18 cellular contexts compared by ENCODE assay signal in the genomic region with DNA sequence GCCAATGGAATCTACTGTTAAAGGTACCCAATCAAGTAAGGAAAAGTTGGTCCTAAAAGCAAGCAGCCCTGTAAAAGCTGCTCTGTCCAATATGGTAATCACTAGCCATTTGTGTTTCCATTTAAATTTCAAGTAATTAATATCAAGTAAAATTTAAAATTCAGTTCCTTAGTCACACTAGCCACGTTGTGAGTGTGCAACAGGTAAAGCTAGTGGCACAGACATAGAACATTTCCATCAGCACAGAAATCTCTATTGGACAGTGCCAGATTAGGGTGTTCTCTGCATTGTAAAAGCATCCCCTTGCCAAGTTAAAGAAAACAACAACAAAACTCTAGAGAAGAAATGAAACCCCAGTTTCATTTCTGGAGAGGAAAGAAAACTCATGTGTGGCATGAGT. TPM values are rescaled to one million over a fixed set of nuclear protein-coding genes. Genes with fewer than 3 reads are reported as not detected.
DNase-seq lines count a peak whose midpoint lies in the region; ATAC-seq and TF ChIP-seq lines count a peak whose summit lies in the region.
"Had no signal": no experiment of that assay in that cellular context is flagged by ENCODE, and none has a peak within 500 bp of the region (broad histone marks: within the 10 kb centered on the region; RNA-seq: fewer than 3 reads in every experiment).

No MANE protein-coding gene starts in this region.

- H3K4me3 Mint-ChIP-seq in chondrocyte (ENCODE audit: unreplicated experiment): peak overlapping the region; percentile 16
- no peak overlapping the region for H3K4me3 Mint-ChIP-seq in activated naive CD8-positive, alpha-beta T cell treated with anti-CD3 and anti-CD28 coated beads for 36 hours
- H3K4me3 Mint-ChIP-seq in activated naive CD8-positive, alpha-beta T cell treated with anti-CD3 and anti-CD28 coated beads, Interleukin-2, amount 50 U/mL, for 24 hours: no peak overlapping the region
- H3K4me3 Mint-ChIP-seq: immature natural killer cell, T-helper 17 cell had no signal

- H2AFZ ChIP-seq in osteoblast (ENCODE audit: low read length): no peak overlapping the region

- ATAC-seq in Right ventricle myocardium inferior (no peak), GM21529 (IDR thresholded peaks at IDR 0.05; ENCODE audit: unreplicated experiment) (no peak)
- no peak for ATAC-seq in activated naive CD8-positive, alpha-beta T cell treated with anti-CD3 and anti-CD28 coated beads, Interleukin-2, amount 50 U/mL, for 24 hours
- ATAC-seq: T-helper 17 cell had no signal

- H3K27me3 Mint-ChIP-seq in chondrocyte (ENCODE audit: low read depth): no peaks in the 10 kb centered on the region
- peaks cover 70% of the 10 kb centered on the region for H3K27me3 Mint-ChIP-seq in activated naive CD8-positive, alpha-beta T cell treated with anti-CD3 and anti-CD28 coated beads for 36 hours
- H3K27me3 Mint-ChIP-seq in activated naive CD8-positive, alpha-beta T cell treated with anti-CD3 and anti-CD28 coated beads, Interleukin-2, amount 50 U/mL, for 24 hours: peaks cover 51% of the 10 kb centered on the region

- intact Hi-C loops in Right ventricle myocardium inferior (cut with DNase I): no loop called here

- peaks cover 75% of the 10 kb centered on the region for H3K36me3 ChIP-seq in right atrium auricular region
- H3K36me3 ChIP-seq in osteoblast (ENCODE audit: insufficient read depth, low read length): peaks cover 34% of the 10 kb centered on the region
- H3K36me3 ChIP-seq: prostate gland had no signal

- peaks cover 3% of the 10 kb centered on the region for H4K20me1 ChIP-seq in osteoblast (ENCODE audit: insufficient read depth, low read length)

- peaks cover 71% of the 10 kb centered on the region for H3K4me1 Mint-ChIP-seq in chondrocyte (ENCODE audit: low read depth)
- H3K4me1 Mint-ChIP-seq in activated naive CD8-positive, alpha-beta T cell treated with anti-CD3 and anti-CD28 coated beads for 36 hours: peaks cover 25% of the 10 kb centered on the region
- peaks cover 29% of the 10 kb centered on the region for H3K4me1 Mint-ChIP-seq in activated naive CD8-positive, alpha-beta T cell treated with anti-CD3 and anti-CD28 coated beads, Interleukin-2, amount 50 U/mL, for 24 hours

- H3K4me3 ChIP-seq in right atrium auricular region: peak overlapping the region; percentile 75 to 88
- H3K4me3 ChIP-seq in osteoblast (ENCODE audit: insufficient read depth, low read length): peak overlapping the region; percentile 4
- H3K4me3 ChIP-seq: prostate gland had no signal

- TF ChIP-seq CTCF in right atrium auricular region (IDR thresholded peaks at IDR 0.05) (no peak), chondrocyte (IDR thresholded peaks at IDR 0.05) (no peak), osteoblast (IDR thresholded peaks at IDR 0.05; ENCODE audit: extremely low read depth, low read depth, low read length) (no peak)

- no peaks in the 10 kb centered on the region for H3K9me3 ChIP-seq in right atrium auricular region
- H3K9me3 ChIP-seq in osteoblast (ENCODE audit: low read depth, low read length): no peaks in the 10 kb centered on the region
- H3K9me3 ChIP-seq: prostate gland had no signal

- H3K36me3 Mint-ChIP-seq in chondrocyte (ENCODE audit: low read depth): peaks cover 20% of the 10 kb centered on the region
- H3K36me3 Mint-ChIP-seq in activated naive CD8-positive, alpha-beta T cell treated with anti-CD3 and anti-CD28 coated beads for 36 hours: no peaks in the 10 kb centered on the region
- H3K36me3 Mint-ChIP-seq in activated naive CD8-positive, alpha-beta T cell treated with anti-CD3 and anti-CD28 coated beads, Interleukin-2, amount 50 U/mL, for 24 hours (ENCODE audit: low read depth): no peaks in the 10 kb centered on the region
- H3K36me3 Mint-ChIP-seq: immature natural killer cell had no signal

- peaks cover 87% of the 10 kb centered on the region for H3K79me2 ChIP-seq in osteoblast (ENCODE audit: insufficient read depth, low read length)

- H3K9me3 Mint-ChIP-seq in chondrocyte (ENCODE audit: low read depth): no peaks in the 10 kb centered on the region
- no peaks in the 10 kb centered on the region for H3K9me3 Mint-ChIP-seq in activated naive CD8-positive, alpha-beta T cell treated with anti-CD3 and anti-CD28 coated beads for 36 hours
- no peaks in the 10 kb centered on the region for H3K9me3 Mint-ChIP-seq in activated naive CD8-positive, alpha-beta T cell treated with anti-CD3 and anti-CD28 coated beads, Interleukin-2, amount 50 U/mL, for 24 hours
- H3K9me3 Mint-ChIP-seq: immature natural killer cell had no signal

- DNase-seq in right atrium auricular region (ENCODE audit: low spot score) (no peak), Right ventricle myocardium inferior (ENCODE audit: missing footprints) (no peak), chondrocyte (ENCODE audit: low spot score) (no peak), osteoblast (ENCODE audit: insufficient read length, low spot score, missing footprints) (no peak), NCI-H2196 treated with DMSO at 0.1 percent for 48 hours (lab: John Stamatoyannopoulos, UW; ENCODE audit: unreplicated experiment) (no peak)
- no peak for DNase-seq in activated naive CD8-positive, alpha-beta T cell treated with anti-CD3 and anti-CD28 coated beads for 36 hours
- no peak for DNase-seq in activated naive CD8-positive, alpha-beta T cell treated with anti-CD3 and anti-CD28 coated beads, Interleukin-2, amount 50 U/mL, for 24 hours
- DNase-seq: ACHN; activated CD4-positive, alpha-beta T cell treated with anti-CD3 and anti-CD28 coated beads for 4 hours; Calu3; dorsolateral prefrontal cortex; immature natural killer cell; NCI-H1417 treated with DMSO at 0.1 percent for 48 hours; NCI-H446; stimulated activated CD4-positive, alpha-beta T cell treated with anti-CD3 and anti-CD28 coated beads, Interleukin-2, amount 100 ng/mL, for 48 hours; T-helper 17 cell had no signal

- H3K27ac Mint-ChIP-seq in chondrocyte (ENCODE audit: unreplicated experiment): no peak overlapping the region
- H3K27ac Mint-ChIP-seq in activated naive CD8-positive, alpha-beta T cell treated with anti-CD3 and anti-CD28 coated beads for 36 hours: no peak overlapping the region
- no peak overlapping the region for H3K27ac Mint-ChIP-seq in activated naive CD8-positive, alpha-beta T cell treated with anti-CD3 and anti-CD28 coated beads, Interleukin-2, amount 50 U/mL, for 24 hours
- H3K27ac Mint-ChIP-seq: immature natural killer cell, T-helper 17 cell had no signal

- H3K27ac ChIP-seq in right atrium auricular region: peak overlapping the region; percentile 98 to 99
- H3K27ac ChIP-seq in osteoblast (ENCODE audit: low read depth, low read length): peak overlapping the region; percentile 59
- H3K27ac ChIP-seq: prostate gland had no signal

- H3K4me1 ChIP-seq in right atrium auricular region (peaks cover 0 to 32% of the 10 kb centered on the region in 2 donors), osteoblast (ENCODE audit: insufficient read depth, low read length) (peaks cover 49% of the 10 kb centered on the region)
- H3K4me1 ChIP-seq: prostate gland had no signal

- peak overlapping the region; percentile 96 for H3K4me2 ChIP-seq in osteoblast (ENCODE audit: insufficient read depth, low read length)

- H3K27me3 ChIP-seq in right atrium auricular region (no peaks in the 10 kb centered on the region), osteoblast (ENCODE audit: insufficient read depth, low read length) (no peaks in the 10 kb centered on the region)

RNA-seq across cellular contexts. Expression of a gene that starts 4.4 kb away (rescaled TPM):
- 100 to 1,000 TPM; 396 to 398 TPM for total RNA-seq in right atrium auricular region
- 387 TPM for total RNA-seq in Right ventricle myocardium inferior
- total RNA-seq in chondrocyte: 230 to 297 TPM (median 296 TPM) in 3 replicates
- 291 and 337 TPM in 2 replicates for total RNA-seq in osteoblast
- total RNA-seq in activated naive CD8-positive, alpha-beta T cell treated with anti-CD3 and anti-CD28 coated beads for 36 hours: 1 to 10 TPM; 1.4 to 1.5 TPM

RNA-seq across cellular contexts. Expression of a gene that starts 29.7 kb away (rescaled TPM):
- total RNA-seq in right atrium auricular region: 100 to 1,000 TPM; 180 to 278 TPM
- 239 TPM for total RNA-seq in Right ventricle myocardium inferior
- total RNA-seq in chondrocyte: 82.1 to 127 TPM (median 116 TPM) in 3 replicates
- total RNA-seq in osteoblast: 62.8 and 67.3 TPM in 2 replicates
- total RNA-seq in activated naive CD8-positive, alpha-beta T cell treated with anti-CD3 and anti-CD28 coated beads for 36 hours: not detected

Comparison
In these comparisons a context has a peak if more than half of its experiments do, and no peak if none do; other contexts are left out.
1. RNA of a gene that starts 4.4 kb away (total RNA-seq): 396 to 398 TPM in right atrium auricular region, 387 TPM in Right ventricle myocardium inferior (single experiment), 291 to 337 TPM in osteoblast and 230 to 297 TPM in chondrocyte; 1.4 to 1.5 TPM in activated naive CD8-positive, alpha-beta T cell treated with anti-CD3 and anti-CD28 coated beads for 36 hours; every median in the first group is over 10 times any median in the second.
2. RNA of a gene that starts 29.7 kb away (total RNA-seq): 180 to 278 TPM in right atrium auricular region, 239 TPM in Right ventricle myocardium inferior (single experiment), 82.1 to 127 TPM in chondrocyte and 62.8 to 67.3 TPM in osteoblast; not detected in activated naive CD8-positive, alpha-beta T cell treated with anti-CD3 and anti-CD28 coated beads for 36 hours; every median in the first group is over 10 times any median in the second.